22 cellular contexts compared by ENCODE assay signal in the genomic region with DNA sequence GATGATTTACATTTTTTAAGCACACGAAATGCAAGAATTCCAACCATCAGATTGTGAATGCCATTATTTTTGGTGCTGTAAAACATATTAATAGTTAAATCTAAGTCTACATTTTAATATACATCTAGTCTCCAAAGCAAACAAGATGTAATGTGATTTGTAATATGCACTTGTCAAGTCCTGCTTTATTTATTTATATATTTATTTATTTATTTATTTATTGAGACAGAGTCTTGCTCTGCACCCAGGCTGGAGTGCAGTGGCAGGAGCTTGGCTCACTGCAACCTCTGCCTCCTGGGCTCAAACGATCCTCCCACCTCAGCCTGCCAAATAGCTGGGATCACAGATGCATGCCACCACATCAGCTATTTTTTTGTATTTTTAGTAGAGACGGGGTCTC.
"Had no signal": no experiment of that assay in that cellular context is flagged by ENCODE, and none has a peak within 500 bp of the region (broad histone marks: within the 10 kb centered on the region; RNA-seq: fewer than 3 reads in every experiment).

No MANE protein-coding gene starts in this region.

- H3K36me3 ChIP-seq: esophagus squamous epithelium, gastroesophageal sphincter, left lung, pancreas, right lobe of liver, spleen, transverse colon had no signal

- ATAC-seq: gastroesophageal sphincter; left lung; pancreas; right lobe of liver; stimulated activated memory B cell treated with anti-CD40 and anti-IgM and Interleukin-4, amounts not matched to agents 10 μg/mL and 1 μg/mL and 100 μg/mL, for 72 hours had no signal

- H3K4me1 ChIP-seq: left lung, pancreas, right lobe of liver had no signal

- H3K4me3 ChIP-seq: esophagus squamous epithelium, gastroesophageal sphincter, hepatocyte, left lung, lung, pancreas, right lobe of liver, spleen, transverse colon had no signal

- H3K27me3 Mint-ChIP-seq: stimulated activated memory B cell treated with anti-CD40 and anti-IgM and Interleukin-4, amounts not matched to agents 10 μg/mL and 1 μg/mL and 100 μg/mL, for 72 hours; stimulated activated naive CD8-positive, alpha-beta T cell treated with anti-CD3 and anti-CD28 coated beads, Interleukin-15, Interleukin-2, amounts not matched to agents 100 ng/mL and 50 ng/mL, for 24 hours had no signal

- DNase-seq: dermis blood vessel endothelial cell; esophagus squamous epithelium; foreskin fibroblast; glutamatergic neuron; kidney glomerular epithelial cell; left lung; naive B cell; occipital lobe; pancreas; right lobe of liver; spleen; stimulated activated CD4-positive, alpha-beta T cell treated with anti-CD3 and anti-CD28 coated beads, Interleukin-15, amount 100 ng/mL, for 24 hours; stimulated activated CD4-positive, alpha-beta T cell treated with anti-CD3 and anti-CD28 coated beads, Interleukin-1b, Interleukin-23, amount 100 ng/mL, for 48 hours; stimulated activated CD4-positive, alpha-beta T cell treated with anti-CD3 and anti-CD28 coated beads, Interleukin-4, amount 100 ng/mL, for 24 hours; transverse colon had no signal

- H3K4me3 Mint-ChIP-seq: naive B cell; nephron; stimulated activated memory B cell treated with anti-CD40 and anti-IgM and Interleukin-4, amounts not matched to agents 10 μg/mL and 1 μg/mL and 100 μg/mL, for 72 hours; stimulated activated naive CD8-positive, alpha-beta T cell treated with anti-CD3 and anti-CD28 coated beads, Interleukin-15, Interleukin-2, amounts not matched to agents 100 ng/mL and 50 ng/mL, for 24 hours had no signal

- H3K27ac Mint-ChIP-seq: naive B cell; nephron; progenitor cell of endocrine pancreas; stimulated activated memory B cell treated with anti-CD40 and anti-IgM and Interleukin-4, amounts not matched to agents 10 μg/mL and 1 μg/mL and 100 μg/mL, for 72 hours; stimulated activated naive CD8-positive, alpha-beta T cell treated with anti-CD3 and anti-CD28 coated beads, Interleukin-15, Interleukin-2, amounts not matched to agents 100 ng/mL and 50 ng/mL, for 24 hours had no signal

- H3K9me3 ChIP-seq: esophagus squamous epithelium, pancreas, right lobe of liver had no signal

- H3K27me3 ChIP-seq: esophagus squamous epithelium, gastroesophageal sphincter, hepatocyte, left lung, pancreas, right lobe of liver, transverse colon had no signal

- H3K27ac ChIP-seq: esophagus squamous epithelium, hepatocyte, left lung, pancreas, right lobe of liver, spleen had no signal
